Comparison of ENCODE assay signal across 35 cellular contexts in the genomic region with DNA sequence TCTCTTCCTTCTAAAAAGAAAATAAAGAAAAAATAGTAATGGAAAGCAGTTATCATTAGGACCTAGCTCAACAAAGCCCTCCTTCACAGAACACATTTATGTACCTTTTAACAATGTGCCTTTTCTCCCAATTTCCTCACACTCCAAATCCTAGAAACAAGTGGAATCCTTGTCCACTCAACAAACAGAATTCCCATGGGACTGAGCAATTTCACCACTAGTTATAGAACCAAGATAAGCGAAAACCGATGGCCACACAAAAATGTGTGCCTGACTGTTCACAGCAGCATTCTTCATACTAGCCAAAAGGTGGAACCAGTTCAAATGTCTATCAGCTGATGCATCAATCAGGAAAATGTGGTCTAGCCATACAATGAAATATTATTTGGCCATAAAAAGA. TPM values are rescaled to one million over a fixed set of nuclear protein-coding genes. Genes with fewer than 3 reads are reported as not detected.
"Had no signal": no experiment of that assay in that cellular context is flagged by ENCODE, and none has a peak within 500 bp of the region (broad histone marks: within the 10 kb centered on the region; RNA-seq: fewer than 3 reads in every experiment).

No MANE protein-coding gene starts in this region.

- H3K9me3 ChIP-seq: colonic mucosa, esophagus squamous epithelium, gastroesophageal sphincter, thyroid gland, upper lobe of right lung had no signal

- H3K4me1 Mint-ChIP-seq: neural progenitor cell; stimulated activated naive CD8-positive, alpha-beta T cell treated with anti-CD3 and anti-CD28 coated beads, Interleukin-15, amount 100 ng/mL, for 72 hours had no signal

- H3K9me3 Mint-ChIP-seq: immature natural killer cell; naive thymus-derived CD4-positive, alpha-beta T cell; neural progenitor cell; stimulated activated naive CD8-positive, alpha-beta T cell treated with anti-CD3 and anti-CD28 coated beads, Interleukin-15, amount 100 ng/mL, for 72 hours had no signal

- H3K9ac ChIP-seq: neural progenitor cell had no signal

- H2AFZ ChIP-seq: neural progenitor cell had no signal

- ATAC-seq: activated CD4-positive, CD25-positive, alpha-beta regulatory T cell treated with anti-CD3 and anti-CD28 coated beads, Interleukin-2, amount 50 U/mL, for 24 hours; gastroesophageal sphincter; left colon; naive thymus-derived CD4-positive, alpha-beta T cell; right cardiac atrium; stimulated activated naive CD8-positive, alpha-beta T cell treated with anti-CD3 and anti-CD28 coated beads, Interleukin-15, amount 100 ng/mL, for 72 hours; upper lobe of right lung had no signal

- H3K4me1 ChIP-seq: colonic mucosa, esophagus squamous epithelium, gastroesophageal sphincter, neural progenitor cell, thyroid gland, upper lobe of right lung had no signal

- H3K27ac Mint-ChIP-seq: immature natural killer cell; naive thymus-derived CD4-positive, alpha-beta T cell; neural progenitor cell; stimulated activated naive CD8-positive, alpha-beta T cell treated with anti-CD3 and anti-CD28 coated beads, Interleukin-15, amount 100 ng/mL, for 72 hours had no signal

- H3K36me3 ChIP-seq: neural progenitor cell had no signal

- H3K27me3 ChIP-seq: colonic mucosa, esophagus squamous epithelium, gastroesophageal sphincter, neural progenitor cell, thyroid gland, upper lobe of right lung had no signal

- H3K4me3 ChIP-seq: colonic mucosa, esophagus squamous epithelium, gastroesophageal sphincter, neural progenitor cell, thyroid gland, upper lobe of right lung had no signal

- DNase-seq: activated CD4-positive, alpha-beta T cell treated with anti-CD3 and anti-CD28 coated beads for 48 hours; activated CD4-positive, alpha-beta T cell treated with anti-CD3 and anti-CD28 coated beads, Interleukin-2, amount 50 U/mL, for 48 hours; activated CD8-positive, alpha-beta memory T cell treated with anti-CD3 and anti-CD28 coated beads for 24 hours; activated gamma-delta T cell treated with Interleukin-2 at 50 U/mL for 16 hours; activated naive CD4-positive, alpha-beta T cell treated with anti-CD3 and anti-CD28 coated beads, Interleukin-2, amount 50 U/mL, for 16 hours; activated T-cell treated with anti-CD3 and anti-CD28 coated beads, Interleukin-2, amount 50 U/mL, for 1 hour; amygdala; cerebellar nuclear complex; colonic mucosa; effector CD8-positive, alpha-beta T cell; esophagus squamous epithelium; head of caudate nucleus; hypothalamus; immature natural killer cell; kidney; left colon; midbrain; naive thymus-derived CD4-positive, alpha-beta T cell; occipital lobe; right cardiac atrium; stimulated activated CD4-positive, alpha-beta T cell treated with anti-CD3 and anti-CD28 coated beads, Interleukin-2, amount 100 ng/mL, for 48 hours; stimulated activated naive CD8-positive, alpha-beta T cell treated with anti-CD3 and anti-CD28 coated beads, Interleukin-15, amount 100 ng/mL, for 72 hours; substantia nigra; T1000; thyroid gland; upper lobe of right lung; WERI-Rb-1 had no signal

- H3K27me3 Mint-ChIP-seq: naive thymus-derived CD4-positive, alpha-beta T cell; stimulated activated naive CD8-positive, alpha-beta T cell treated with anti-CD3 and anti-CD28 coated beads, Interleukin-15, amount 100 ng/mL, for 72 hours had no signal

- H3K4me3 Mint-ChIP-seq: immature natural killer cell; naive thymus-derived CD4-positive, alpha-beta T cell; neural progenitor cell; stimulated activated naive CD8-positive, alpha-beta T cell treated with anti-CD3 and anti-CD28 coated beads, Interleukin-15, amount 100 ng/mL, for 72 hours had no signal

- H3K27ac ChIP-seq: colonic mucosa, epithelial cell of prostate, esophagus squamous epithelium, gastroesophageal sphincter, neural progenitor cell, thyroid gland, upper lobe of right lung, WERI-Rb-1 had no signal

- H3K4me2 ChIP-seq: neural progenitor cell had no signal

RNA-seq across cellular contexts. Expression of a gene that starts 22.6 kb away (rescaled TPM):
- total RNA-seq: bronchial epithelial cell; dermis microvascular lymphatic vessel endothelial cell; gastroesophageal sphincter; kidney; left colon; occipital lobe; right cardiac atrium; T-helper 1 cell treated with Interleukin-12 subunit alpha and Interleukin-12 subunit beta and Interleukin-4 antibody, amounts not matched to agents 30 ng/mL and 1 ng/mL, for 36 hours; thyroid gland; upper lobe of right lung had no signal
- polyA plus RNA-seq: liver had no signal
